ENCODE assay signal across 11 cellular contexts in genomic region chr11:5931061-5931460, GRCh38. TPM values are rescaled to one million over a fixed set of nuclear protein-coding genes. Genes with fewer than 3 reads are reported as not detected.
"Had no signal": no experiment of that assay in that cellular context is flagged by ENCODE, and none has a peak within 500 bp of the region (broad histone marks: within the 10 kb centered on the region; RNA-seq: fewer than 3 reads in every experiment).

No MANE protein-coding gene starts in this region.

- H3K4me3 ChIP-seq: GM23248, HAP-1 had no signal

- H3K36me3 Mint-ChIP-seq: IgD-negative memory B cell had no signal

- H3K27ac ChIP-seq: GM23248, HL-60 had no signal

- H3K4me3 Mint-ChIP-seq: HFFc6, IgD-negative memory B cell had no signal

- H3K4me1 Mint-ChIP-seq: IgD-negative memory B cell had no signal

- H3K9me3 ChIP-seq: HAP-1 had no signal

- H3K4me1 ChIP-seq: HAP-1 had no signal

- H3K27ac Mint-ChIP-seq: HFFc6 had no signal

- DNase-seq: GM23248, GOT3, H7, HFFc6 had no signal

- FAIRE-seq: HepG2 had no signal

- ATAC-seq: HCT116, HepG2 had no signal

- H3K36me3 ChIP-seq: HAP-1 had no signal

RNA-seq across cellular contexts. Expression of gene OR56A3, which starts 11.0 kb away (rescaled TPM):
- total RNA-seq: GM23248, H4, H7, HepG2, HFFc6, HT1080 had no signal
- polyA plus RNA-seq: GM23248, HepG2, IgD-negative memory B cell had no signal

RNA-seq across cellular contexts. Expression of gene OR56A5, which starts 37.2 kb away (rescaled TPM):
- total RNA-seq: GM23248, H4, H7, HepG2, HFFc6, HT1080 had no signal
- polyA plus RNA-seq: GM23248, HepG2, IgD-negative memory B cell had no signal

RNA-seq across cellular contexts. Expression of gene OR52E5, which starts 38.1 kb away (rescaled TPM):
- total RNA-seq: GM23248, H4, H7, HepG2, HFFc6, HT1080 had no signal
- polyA plus RNA-seq: GM23248, HepG2, IgD-negative memory B cell had no signal

RNA-seq across cellular contexts. Expression of gene OR52E4, which starts 50.6 kb away (rescaled TPM):
- total RNA-seq: GM23248, H4, H7, HepG2, HFFc6, HT1080 had no signal
- polyA plus RNA-seq: GM23248, HepG2, IgD-negative memory B cell had no signal

RNA-seq across cellular contexts. Expression of gene OR52L1, which starts 55.7 kb away (rescaled TPM):
- total RNA-seq: GM23248, H4, H7, HepG2, HFFc6, HT1080 had no signal
- polyA plus RNA-seq: GM23248, HepG2, IgD-negative memory B cell had no signal
